ENCODE assay signal across 1 cellular context in genomic region chr1:67571406-67571805, GRCh38.
TF ChIP-seq lines count a peak whose summit lies in the region.

No MANE protein-coding gene starts in this region.

TF ChIP-seq in A549, 52 proteins besides CTCF, POLR2A, EP300 and RAD21:
- TF ChIP-seq CBX8 (IDR thresholded peaks at IDR 0.05) (no peak), HDAC2 (IDR thresholded peaks at IDR 0.05) (no peak), HOXB5 (CRISPR knock-in tag; IDR thresholded peaks at IDR 0.05) (no peak), JUN (IDR thresholded peaks at IDR 0.05) (no peak), JUNB (IDR thresholded peaks at IDR 0.05) (no peak), SREBF2 (IDR thresholded peaks at IDR 0.05) (no peak), ZC3H11A (IDR thresholded peaks at IDR 0.05) (no peak), NR3C1 (IDR thresholded peaks at IDR 0.05) (no peak), ZFP36 (IDR thresholded peaks at IDR 0.05; ENCODE audit: borderline replicate concordance, partially characterized antibody) (no peak), CEBPB (IDR thresholded peaks at IDR 0.05) (no peak), NFE2L2 (conservative IDR thresholded peaks at IDR 0.05; ENCODE audit: low read length) (no peak), KDM5A (IDR thresholded peaks at IDR 0.05) (no peak), TFCP2L1 (CRISPR knock-in tag; IDR thresholded peaks at IDR 0.05) (no peak), MAFK (IDR thresholded peaks at IDR 0.05; ENCODE audit: partially characterized antibody) (no peak), TP53 (CRISPR knock-in tag; IDR thresholded peaks at IDR 0.05) (no peak), HEYL (CRISPR knock-in tag; IDR thresholded peaks at IDR 0.05) (no peak), EHMT2 (IDR thresholded peaks at IDR 0.05; ENCODE audit: low read depth) (no peak), ZNF302 (CRISPR knock-in tag; IDR thresholded peaks at IDR 0.05) (no peak)
- TF ChIP-seq, protein P1, sequence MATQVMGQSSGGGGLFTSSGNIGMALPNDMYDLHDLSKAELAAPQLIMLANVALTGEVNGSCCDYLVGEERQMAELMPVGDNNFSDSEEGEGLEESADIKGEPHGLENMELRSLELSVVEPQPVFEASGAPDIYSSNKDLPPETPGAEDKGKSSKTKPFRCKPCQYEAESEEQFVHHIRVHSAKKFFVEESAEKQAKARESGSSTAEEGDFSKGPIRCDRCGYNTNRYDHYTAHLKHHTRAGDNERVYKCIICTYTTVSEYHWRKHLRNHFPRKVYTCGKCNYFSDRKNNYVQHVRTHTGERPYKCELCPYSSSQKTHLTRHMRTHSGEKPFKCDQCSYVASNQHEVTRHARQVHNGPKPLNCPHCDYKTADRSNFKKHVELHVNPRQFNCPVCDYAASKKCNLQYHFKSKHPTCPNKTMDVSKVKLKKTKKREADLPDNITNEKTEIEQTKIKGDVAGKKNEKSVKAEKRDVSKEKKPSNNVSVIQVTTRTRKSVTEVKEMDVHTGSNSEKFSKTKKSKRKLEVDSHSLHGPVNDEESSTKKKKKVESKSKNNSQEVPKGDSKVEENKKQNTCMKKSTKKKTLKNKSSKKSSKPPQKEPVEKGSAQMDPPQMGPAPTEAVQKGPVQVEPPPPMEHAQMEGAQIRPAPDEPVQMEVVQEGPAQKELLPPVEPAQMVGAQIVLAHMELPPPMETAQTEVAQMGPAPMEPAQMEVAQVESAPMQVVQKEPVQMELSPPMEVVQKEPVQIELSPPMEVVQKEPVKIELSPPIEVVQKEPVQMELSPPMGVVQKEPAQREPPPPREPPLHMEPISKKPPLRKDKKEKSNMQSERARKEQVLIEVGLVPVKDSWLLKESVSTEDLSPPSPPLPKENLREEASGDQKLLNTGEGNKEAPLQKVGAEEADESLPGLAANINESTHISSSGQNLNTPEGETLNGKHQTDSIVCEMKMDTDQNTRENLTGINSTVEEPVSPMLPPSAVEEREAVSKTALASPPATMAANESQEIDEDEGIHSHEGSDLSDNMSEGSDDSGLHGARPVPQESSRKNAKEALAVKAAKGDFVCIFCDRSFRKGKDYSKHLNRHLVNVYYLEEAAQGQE (IDR thresholded peaks at IDR 0.05): no peak
- TF ChIP-seq, protein P2, sequence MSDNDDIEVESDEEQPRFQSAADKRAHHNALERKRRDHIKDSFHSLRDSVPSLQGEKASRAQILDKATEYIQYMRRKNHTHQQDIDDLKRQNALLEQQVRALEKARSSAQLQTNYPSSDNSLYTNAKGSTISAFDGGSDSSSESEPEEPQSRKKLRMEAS (IDR thresholded peaks at IDR 0.05): no peak
